Comparison of ENCODE assay signal across 9 cellular contexts in the genomic region with DNA sequence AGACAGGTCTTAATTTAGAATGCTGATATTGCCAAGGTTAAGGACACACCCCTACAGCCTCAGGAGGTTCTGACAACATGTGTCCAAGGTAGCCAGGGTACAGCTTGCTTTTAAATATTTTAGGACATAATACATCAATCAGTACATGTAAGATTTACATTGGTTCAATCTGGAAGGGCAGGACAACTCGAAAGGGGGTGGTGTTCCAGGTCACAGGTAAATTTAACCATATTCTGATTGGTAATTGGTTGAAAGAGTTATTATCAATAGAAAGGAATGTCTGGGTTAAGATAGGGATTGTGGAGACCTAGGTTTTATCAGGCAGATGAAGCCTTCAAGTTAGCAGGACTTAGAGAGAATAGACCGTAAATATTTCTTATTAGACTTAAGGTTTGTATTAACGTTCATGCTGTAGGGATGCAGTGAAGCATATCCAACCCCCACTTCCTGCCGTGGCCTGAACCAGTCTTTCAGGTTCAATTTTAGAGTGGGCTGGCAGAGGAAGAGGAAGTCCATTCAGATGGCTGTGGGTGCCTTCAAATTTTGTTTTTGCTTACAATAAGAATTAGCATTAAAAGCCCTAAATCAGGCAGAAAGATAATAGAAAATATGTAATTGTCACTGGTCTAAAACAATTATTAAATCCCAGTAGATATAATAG.
A peak's percentile ranks its signal among the peaks of the same experiment; 100 is the strongest.
DNase-seq lines count a peak whose midpoint lies in the region; ATAC-seq and TF ChIP-seq lines count a peak whose summit lies in the region.
"Had no signal": no experiment of that assay in that cellular context is flagged by ENCODE, and none has a peak within 500 bp of the region (broad histone marks: within the 10 kb centered on the region; RNA-seq: fewer than 3 reads in every experiment).

No MANE protein-coding gene starts in this region.

- CTCF ChIA-PET in Caco-2 (lab: Charles Lee), result no interaction called here

- no TSS peak for BruUV-seq in Caco-2 (replicated peaks; lab: Mats Ljungman, UMichigan)

- H3K4me3 ChIP-seq in Caco-2 (ENCODE audit: low read depth, low read length) (no peak overlapping the region), upper lobe of left lung (no peak overlapping the region)

- POLR2A ChIA-PET in Caco-2 (lab: Charles Lee), result no interaction called here

- peak; percentile 8 for DNase-seq in glomerular visceral epithelial cell (ENCODE audit: extremely low spot score)
- DNase-seq in Caco-2, result no peak
- DNase-seq in stimulated activated CD4-positive, alpha-beta T cell treated with anti-CD3 and anti-CD28 coated beads, Interleukin-4, amount 100 ng/mL, for 4 hours, result no peak
- no peak for DNase-seq in NCI-H345 treated with DMSO at 0.1 percent for 48 hours (lab: John Stamatoyannopoulos, UW; ENCODE audit: unreplicated experiment)
- DNase-seq in upper lobe of left lung, result no peak
- DNase-seq: Karpas-422 had no signal

- no peaks in the 10 kb centered on the region for H3K27me3 Mint-ChIP-seq in Caco-2 (ENCODE audit: insufficient read depth, unreplicated experiment)

- no peak for TF ChIP-seq POLR2A in upper lobe of left lung (IDR thresholded peaks at IDR 0.05)

- H3K9me3 ChIP-seq in Caco-2, result no peaks in the 10 kb centered on the region
- H3K9me3 ChIP-seq in upper lobe of left lung, result no peaks in the 10 kb centered on the region

- TF ChIP-seq EP300 in upper lobe of left lung (IDR thresholded peaks at IDR 0.05), result no peak

- no peaks in the 10 kb centered on the region for H3K4me1 Mint-ChIP-seq in Caco-2 (ENCODE audit: low read depth, unreplicated experiment)

- H3K27me3 ChIP-seq in Caco-2 (replicated peaks; ENCODE audit: control insufficient read depth, insufficient read depth, low read length), result no peaks in the 10 kb centered on the region
- no peaks in the 10 kb centered on the region for H3K27me3 ChIP-seq in upper lobe of left lung

- ATAC-seq in GM18861 (IDR thresholded peaks at IDR 0.05; ENCODE audit: unreplicated experiment) (peak; percentile 99), GM21717 (IDR thresholded peaks at IDR 0.05; ENCODE audit: unreplicated experiment) (peak; percentile 99), HG03432 (IDR thresholded peaks at IDR 0.05; ENCODE audit: unreplicated experiment) (peak; percentile 98), upper lobe of left lung (ENCODE audit: low FRiP score in 2 of 2) (no peak)

- TF ChIP-seq CTCF in Caco-2 (IDR thresholded peaks at IDR 0.05; ENCODE audit: insufficient read depth in 1 of 2, low read depth in 1 of 2, low read length in 1 of 2, severe bottlenecking in 1 of 2, unreplicated experiment in 1 of 2), result no peak
- TF ChIP-seq CTCF in upper lobe of left lung (IDR thresholded peaks at IDR 0.05), result no peak

- intact Hi-C loops in Caco-2 (cut with micrococcal nuclease; ENCODE audit: unreplicated experiment), result no loop called here

- WGBS in upper lobe of left lung, 2 donors, result 42 to 50% methylated on average over 4 of the region's 4 CpGs

- no peaks in the 10 kb centered on the region for H3K4me1 ChIP-seq in Caco-2
- no peaks in the 10 kb centered on the region for H3K4me1 ChIP-seq in upper lobe of left lung

- no peak overlapping the region for H3K27ac Mint-ChIP-seq in Caco-2 (ENCODE audit: unreplicated experiment)

- no peaks in the 10 kb centered on the region for H3K9me3 Mint-ChIP-seq in Caco-2 (ENCODE audit: unreplicated experiment)

- no peaks in the 10 kb centered on the region for H3K36me3 Mint-ChIP-seq in Caco-2 (ENCODE audit: insufficient read depth, unreplicated experiment)

- H3K4me3 Mint-ChIP-seq in Caco-2 (ENCODE audit: unreplicated experiment), result no peak overlapping the region

- H3K27ac ChIP-seq in upper lobe of left lung, result no peak overlapping the region

- no peaks in the 10 kb centered on the region for H3K36me3 ChIP-seq in Caco-2 (ENCODE audit: control insufficient read depth, insufficient read depth, low read length)
- H3K36me3 ChIP-seq in upper lobe of left lung, result no peaks in the 10 kb centered on the region

Comparison
In these comparisons a context has a peak if more than half of its experiments do, and no peak if none do; other contexts are left out.
1. ATAC-seq: peak in GM18861 (single experiment), GM21717 (single experiment) and HG03432 (single experiment); none in upper lobe of left lung (0 of 2).